Comparison of ENCODE assay signal across 19 cellular contexts in the genomic region with DNA sequence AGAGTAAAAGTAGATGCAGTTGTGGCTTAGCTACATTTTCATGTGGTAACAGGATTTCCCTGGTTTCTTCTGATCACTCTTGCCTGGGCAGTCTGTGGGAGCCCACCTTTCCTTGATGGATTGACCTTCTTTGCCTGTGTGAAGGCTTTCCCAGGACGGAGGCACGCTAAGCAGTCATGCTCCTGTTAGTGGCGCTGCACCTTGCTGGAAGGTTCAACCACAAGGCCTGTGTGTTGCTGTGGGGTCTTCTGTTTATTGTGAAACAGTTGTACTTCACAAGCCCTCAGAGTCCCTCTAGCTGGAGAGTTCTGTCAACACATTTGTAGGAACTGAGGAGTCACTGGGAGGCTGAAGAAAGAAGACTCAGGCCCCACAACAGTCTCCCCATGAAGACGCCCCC.
DNase-seq lines count a peak whose midpoint lies in the region; ATAC-seq, FAIRE-seq and TF ChIP-seq lines count a peak whose summit lies in the region.
"Had no signal": no experiment of that assay in that cellular context is flagged by ENCODE, and none has a peak within 500 bp of the region (broad histone marks: within the 10 kb centered on the region; RNA-seq: fewer than 3 reads in every experiment).

No MANE protein-coding gene starts in this region.

- H3K36me3 ChIP-seq in DND-41 (ENCODE audit: insufficient read depth, low read length) (no peaks in the 10 kb centered on the region), bronchial epithelial cell (ENCODE audit: control insufficient read depth, insufficient read depth, low read length) (no peaks in the 10 kb centered on the region)
- H3K36me3 ChIP-seq: BE2C, HAP-1 had no signal

- no peaks in the 10 kb centered on the region for H3K36me3 Mint-ChIP-seq in nephron progenitor cell (ENCODE audit: low read depth)
- H3K36me3 Mint-ChIP-seq: CD14-positive monocyte; CD8-positive, alpha-beta T cell had no signal

- peaks cover 3% of the 10 kb centered on the region for H3K27me3 Mint-ChIP-seq in nephron progenitor cell (ENCODE audit: low read depth, poor library complexity)

- H2AFZ ChIP-seq in DND-41 (ENCODE audit: low read depth, low read length) = peak overlapping the region; percentile 6; the same call in 1 of the 2 replicates
- H2AFZ ChIP-seq: GM23248 had no signal

- no peaks in the 10 kb centered on the region for H3K79me2 ChIP-seq in DND-41 (ENCODE audit: insufficient read depth, low read length)

- H4K20me1 ChIP-seq in DND-41 (ENCODE audit: insufficient read depth, low read length) = no peaks in the 10 kb centered on the region

- H3K4me1 Mint-ChIP-seq in nephron progenitor cell = peaks cover 43% of the 10 kb centered on the region

- H3K27me3 ChIP-seq in DND-41 (ENCODE audit: insufficient read depth, low read length, poor library complexity) (no peaks in the 10 kb centered on the region), bronchial epithelial cell (ENCODE audit: control insufficient read depth, insufficient read depth, low read length) (no peaks in the 10 kb centered on the region)
- H3K27me3 ChIP-seq: BE2C had no signal

- H3K9ac ChIP-seq in DND-41 (ENCODE audit: low read depth, low read length) = peak overlapping the region; percentile 22; the same call in 1 of the 2 replicates
- H3K9ac ChIP-seq: GM23248 had no signal

- intact Hi-C loops in sciatic nerve (cut with DNase I) = no loop called here

- peak overlapping the region; percentile 73 for H3K27ac ChIP-seq in DND-41 (ENCODE audit: low read length)
- H3K27ac ChIP-seq: GM23248, HL-60 had no signal

- peak overlapping the region; percentile 64 for H3K27ac Mint-ChIP-seq in nephron progenitor cell
- H3K27ac Mint-ChIP-seq: CD8-positive, alpha-beta T cell had no signal

- peak; percentile 46 for ATAC-seq in DND-41 (ENCODE audit: insufficient read depth, low read depth)
- ATAC-seq in HG03469 (IDR thresholded peaks at IDR 0.05; ENCODE audit: unreplicated experiment) = no peak
- no peak for ATAC-seq in sciatic nerve
- ATAC-seq: CD8-positive, alpha-beta T cell; GM12878 had no signal

- DNase-seq in DND-41 (peak; percentile 60), bronchial epithelial cell (ENCODE audit: low read depth) (no peak), nephron progenitor cell (no peak), sciatic nerve (ENCODE audit: low spot score) (no peak)
- DNase-seq in stimulated activated CD4-positive, alpha-beta T cell treated with anti-CD3 and anti-CD28 coated beads, Interleukin-2, amount 100 ng/mL, for 24 hours = no peak
- DNase-seq: ACHN; BE2C; Calu3; CD8-positive, alpha-beta T cell; DMS79 treated with DMSO at 0.1 percent for 48 hours; EL; GM23248 had no signal

- peak; percentile 18 for FAIRE-seq in bronchial epithelial cell (lab: Jason Lieb, UNC)
- FAIRE-seq: A204.1, GM12878, GM19239 had no signal

- peaks cover 17% of the 10 kb centered on the region for H3K9me3 Mint-ChIP-seq in nephron progenitor cell

- H3K4me3 ChIP-seq in DND-41 (ENCODE audit: low read depth in 1 of 2, low read length in 2 of 2) (no peak overlapping the region), bronchial epithelial cell (ENCODE audit: low read depth, low read length) (no peak overlapping the region)
- H3K4me3 ChIP-seq: GM12878, GM23248, HAP-1 had no signal

- H3K4me3 Mint-ChIP-seq in nephron progenitor cell = no peak overlapping the region
- H3K4me3 Mint-ChIP-seq: CD14-positive monocyte; CD8-positive, alpha-beta T cell had no signal

- peaks cover 92% of the 10 kb centered on the region for H3K4me1 ChIP-seq in DND-41 (ENCODE audit: insufficient read depth, low read length)
- H3K4me1 ChIP-seq: BE2C, HAP-1 had no signal

- H3K4me2 ChIP-seq in DND-41 (ENCODE audit: insufficient read depth, low read length) = no peak overlapping the region

- TF ChIP-seq CTCF in DND-41 (IDR thresholded peaks at IDR 0.05; ENCODE audit: borderline replicate concordance, extremely low read depth, low read length, poor library complexity, severe bottlenecking) = peak; percentile 61
- no peak for TF ChIP-seq CTCF in bronchial epithelial cell (IDR thresholded peaks at IDR 0.05; ENCODE audit: insufficient read depth, low read length, severe bottlenecking)
- TF ChIP-seq CTCF in nephron progenitor cell (IDR thresholded peaks at IDR 0.05) = no peak

- no peaks in the 10 kb centered on the region for H3K9me3 ChIP-seq in DND-41 (ENCODE audit: insufficient read depth, low read length, severe bottlenecking)
- H3K9me3 ChIP-seq: BE2C, HAP-1 had no signal
